In the genomic region with DNA sequence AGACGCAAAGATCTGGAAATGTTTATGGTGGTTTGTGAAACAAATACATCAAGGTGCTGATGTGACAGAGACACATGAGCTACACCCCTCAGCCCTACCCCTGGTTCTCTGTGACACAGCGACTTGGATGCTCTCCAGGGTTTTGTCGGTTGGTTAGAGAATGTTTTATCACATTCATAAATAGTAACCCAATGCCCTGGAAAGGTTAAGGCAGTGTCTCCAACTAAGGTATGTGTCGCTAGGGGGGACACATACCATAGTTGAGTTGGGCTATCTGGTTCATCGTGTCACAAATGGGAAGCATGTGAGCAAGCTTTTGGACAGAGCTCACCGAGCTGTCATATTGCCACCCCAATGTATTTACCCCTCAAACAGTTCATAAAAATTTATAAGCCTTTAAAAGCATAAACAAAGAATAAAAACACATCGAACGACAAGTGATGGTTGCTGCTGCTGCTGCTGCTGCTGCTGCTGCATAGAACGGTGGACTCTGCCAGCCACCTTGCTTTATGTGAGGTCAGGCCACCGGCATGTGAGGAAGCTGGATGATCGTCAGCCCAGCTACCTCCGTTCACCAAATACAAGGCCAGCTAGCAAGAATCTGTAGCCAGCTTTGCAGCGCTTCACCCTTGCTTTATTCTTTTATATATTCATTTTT, we compare ENCODE assay signal across 1 cellular context.
TF ChIP-seq lines count a peak whose summit lies in the region.

No MANE protein-coding gene starts in this region.

TF ChIP-seq in HEK293, 187 proteins besides CTCF, POLR2A, EP300 and RAD21 (continued from another document):
- TF ChIP-seq, protein P1, sequence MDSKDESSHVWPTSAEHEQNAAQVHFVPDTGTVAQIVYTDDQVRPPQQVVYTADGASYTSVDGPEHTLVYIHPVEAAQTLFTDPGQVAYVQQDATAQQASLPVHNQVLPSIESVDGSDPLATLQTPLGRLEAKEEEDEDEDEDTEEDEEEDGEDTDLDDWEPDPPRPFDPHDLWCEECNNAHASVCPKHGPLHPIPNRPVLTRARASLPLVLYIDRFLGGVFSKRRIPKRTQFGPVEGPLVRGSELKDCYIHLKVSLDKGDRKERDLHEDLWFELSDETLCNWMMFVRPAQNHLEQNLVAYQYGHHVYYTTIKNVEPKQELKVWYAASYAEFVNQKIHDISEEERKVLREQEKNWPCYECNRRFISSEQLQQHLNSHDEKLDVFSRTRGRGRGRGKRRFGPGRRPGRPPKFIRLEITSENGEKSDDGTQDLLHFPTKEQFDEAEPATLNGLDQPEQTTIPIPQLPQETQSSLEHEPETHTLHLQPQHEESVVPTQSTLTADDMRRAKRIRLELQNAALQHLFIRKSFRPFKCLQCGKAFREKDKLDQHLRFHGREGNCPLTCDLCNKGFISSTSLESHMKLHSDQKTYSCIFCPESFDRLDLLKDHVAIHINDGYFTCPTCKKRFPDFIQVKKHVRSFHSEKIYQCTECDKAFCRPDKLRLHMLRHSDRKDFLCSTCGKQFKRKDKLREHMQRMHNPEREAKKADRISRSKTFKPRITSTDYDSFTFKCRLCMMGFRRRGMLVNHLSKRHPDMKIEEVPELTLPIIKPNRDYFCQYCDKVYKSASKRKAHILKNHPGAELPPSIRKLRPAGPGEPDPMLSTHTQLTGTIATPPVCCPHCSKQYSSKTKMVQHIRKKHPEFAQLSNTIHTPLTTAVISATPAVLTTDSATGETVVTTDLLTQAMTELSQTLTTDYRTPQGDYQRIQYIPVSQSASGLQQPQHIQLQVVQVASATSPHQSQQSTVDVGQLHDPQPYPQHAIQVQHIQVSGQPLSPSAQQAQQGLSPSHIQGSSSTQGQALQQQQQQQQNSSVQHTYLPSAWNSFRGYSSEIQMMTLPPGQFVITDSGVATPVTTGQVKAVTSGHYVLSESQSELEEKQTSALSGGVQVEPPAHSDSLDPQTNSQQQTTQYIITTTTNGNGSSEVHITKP (tag by site-specific recombination; IDR thresholded peaks at IDR 0.05), result peak; percentile 71
- TF ChIP-seq ZNF146 (tag by site-specific recombination; IDR thresholded peaks at IDR 0.05), result no peak
- TF ChIP-seq ZBTB17 (tag by site-specific recombination; IDR thresholded peaks at IDR 0.05), result peak; percentile 56
- TF ChIP-seq OSR2 (tag by site-specific recombination; IDR thresholded peaks at IDR 0.05), result peak; percentile 94
- TF ChIP-seq HOXA7 (CRISPR knock-in tag; IDR thresholded peaks at IDR 0.05; ENCODE audit: borderline replicate concordance), result no peak
- no peak for TF ChIP-seq KLF9 (tag by site-specific recombination; IDR thresholded peaks at IDR 0.05; ENCODE audit: low read depth)
- TF ChIP-seq, protein P2, sequence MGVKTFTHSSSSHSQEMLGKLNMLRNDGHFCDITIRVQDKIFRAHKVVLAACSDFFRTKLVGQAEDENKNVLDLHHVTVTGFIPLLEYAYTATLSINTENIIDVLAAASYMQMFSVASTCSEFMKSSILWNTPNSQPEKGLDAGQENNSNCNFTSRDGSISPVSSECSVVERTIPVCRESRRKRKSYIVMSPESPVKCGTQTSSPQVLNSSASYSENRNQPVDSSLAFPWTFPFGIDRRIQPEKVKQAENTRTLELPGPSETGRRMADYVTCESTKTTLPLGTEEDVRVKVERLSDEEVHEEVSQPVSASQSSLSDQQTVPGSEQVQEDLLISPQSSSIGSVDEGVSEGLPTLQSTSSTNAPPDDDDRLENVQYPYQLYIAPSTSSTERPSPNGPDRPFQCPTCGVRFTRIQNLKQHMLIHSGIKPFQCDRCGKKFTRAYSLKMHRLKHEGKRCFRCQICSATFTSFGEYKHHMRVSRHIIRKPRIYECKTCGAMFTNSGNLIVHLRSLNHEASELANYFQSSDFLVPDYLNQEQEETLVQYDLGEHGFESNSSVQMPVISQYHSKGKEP (tag by site-specific recombination; IDR thresholded peaks at IDR 0.05), result peak; percentile 85
- TF ChIP-seq, protein P3, sequence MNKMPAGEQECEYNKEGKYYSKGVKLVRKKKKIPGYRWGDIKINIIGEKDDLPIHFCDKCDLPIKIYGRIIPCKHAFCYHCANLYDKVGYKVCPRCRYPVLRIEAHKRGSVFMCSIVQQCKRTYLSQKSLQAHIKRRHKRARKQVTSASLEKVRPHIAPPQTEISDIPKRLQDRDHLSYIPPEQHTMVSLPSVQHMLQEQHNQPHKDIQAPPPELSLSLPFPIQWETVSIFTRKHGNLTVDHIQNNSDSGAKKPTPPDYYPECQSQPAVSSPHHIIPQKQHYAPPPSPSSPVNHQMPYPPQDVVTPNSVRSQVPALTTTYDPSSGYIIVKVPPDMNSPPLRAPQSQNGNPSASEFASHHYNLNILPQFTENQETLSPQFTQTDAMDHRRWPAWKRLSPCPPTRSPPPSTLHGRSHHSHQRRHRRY (tag by site-specific recombination; IDR thresholded peaks at IDR 0.05), result no peak
- TF ChIP-seq ZNF112 (tag by site-specific recombination; IDR thresholded peaks at IDR 0.05), result no peak
- TF ChIP-seq ZNF274 (IDR thresholded peaks at IDR 0.05; ENCODE audit: low read length), result no peak
- no peak for TF ChIP-seq ZNF274 (tag by site-specific recombination; IDR thresholded peaks at IDR 0.05; ENCODE audit: borderline replicate concordance)
- TF ChIP-seq, protein P4, sequence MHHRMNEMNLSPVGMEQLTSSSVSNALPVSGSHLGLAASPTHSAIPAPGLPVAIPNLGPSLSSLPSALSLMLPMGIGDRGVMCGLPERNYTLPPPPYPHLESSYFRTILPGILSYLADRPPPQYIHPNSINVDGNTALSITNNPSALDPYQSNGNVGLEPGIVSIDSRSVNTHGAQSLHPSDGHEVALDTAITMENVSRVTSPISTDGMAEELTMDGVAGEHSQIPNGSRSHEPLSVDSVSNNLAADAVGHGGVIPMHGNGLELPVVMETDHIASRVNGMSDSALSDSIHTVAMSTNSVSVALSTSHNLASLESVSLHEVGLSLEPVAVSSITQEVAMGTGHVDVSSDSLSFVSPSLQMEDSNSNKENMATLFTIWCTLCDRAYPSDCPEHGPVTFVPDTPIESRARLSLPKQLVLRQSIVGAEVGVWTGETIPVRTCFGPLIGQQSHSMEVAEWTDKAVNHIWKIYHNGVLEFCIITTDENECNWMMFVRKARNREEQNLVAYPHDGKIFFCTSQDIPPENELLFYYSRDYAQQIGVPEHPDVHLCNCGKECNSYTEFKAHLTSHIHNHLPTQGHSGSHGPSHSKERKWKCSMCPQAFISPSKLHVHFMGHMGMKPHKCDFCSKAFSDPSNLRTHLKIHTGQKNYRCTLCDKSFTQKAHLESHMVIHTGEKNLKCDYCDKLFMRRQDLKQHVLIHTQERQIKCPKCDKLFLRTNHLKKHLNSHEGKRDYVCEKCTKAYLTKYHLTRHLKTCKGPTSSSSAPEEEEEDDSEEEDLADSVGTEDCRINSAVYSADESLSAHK (tag by site-specific recombination; IDR thresholded peaks at IDR 0.05), result 0 out of 2 replicates have a peak, but pooled peaks have one; percentile 5
- TF ChIP-seq GLIS1 (tag by site-specific recombination; IDR thresholded peaks at IDR 0.05), result peak; percentile 55
- no peak for TF ChIP-seq MYNN (tag by site-specific recombination; IDR thresholded peaks at IDR 0.05; ENCODE audit: borderline replicate concordance)
- no peak for TF ChIP-seq ZNF791 (tag by site-specific recombination; IDR thresholded peaks at IDR 0.05)
- no peak for TF ChIP-seq ZNF514 (tag by site-specific recombination; IDR thresholded peaks at IDR 0.05)
- TF ChIP-seq ZNF140 (tag by site-specific recombination; IDR thresholded peaks at IDR 0.05), result no peak
- no peak for TF ChIP-seq ZNF302 (tag by site-specific recombination; IDR thresholded peaks at IDR 0.05; ENCODE audit: low read depth)
- no peak for TF ChIP-seq ZNF792 (tag by site-specific recombination; IDR thresholded peaks at IDR 0.05)
- no peak for TF ChIP-seq ZSCAN16 (tag by site-specific recombination; IDR thresholded peaks at IDR 0.05)
- TF ChIP-seq, protein P5, sequence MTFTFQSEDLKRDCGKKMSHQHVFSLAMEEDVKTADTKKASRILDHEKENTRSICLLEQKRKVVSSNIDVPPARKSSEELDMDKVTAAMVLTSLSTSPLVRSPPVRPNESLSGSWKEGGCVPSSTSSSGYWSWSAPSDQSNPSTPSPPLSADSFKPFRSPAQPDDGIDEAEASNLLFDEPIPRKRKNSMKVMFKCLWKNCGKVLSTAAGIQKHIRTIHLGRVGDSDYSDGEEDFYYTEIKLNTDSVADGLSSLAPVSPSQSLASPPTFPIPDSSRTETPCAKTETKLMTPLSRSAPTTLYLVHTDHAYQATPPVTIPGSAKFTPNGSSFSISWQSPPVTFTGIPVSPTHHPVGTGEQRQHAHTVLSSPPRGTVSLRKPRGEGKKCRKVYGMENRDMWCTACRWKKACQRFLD (tag by site-specific recombination; IDR thresholded peaks at IDR 0.05), result no peak
- no peak for TF ChIP-seq ZNF423 (tag by site-specific recombination; IDR thresholded peaks at IDR 0.05)
- peak; percentile 23; the same call in 1 of the 2 replicates for TF ChIP-seq KLF10 (tag by site-specific recombination; IDR thresholded peaks at IDR 0.05)
- TF ChIP-seq, protein P6, sequence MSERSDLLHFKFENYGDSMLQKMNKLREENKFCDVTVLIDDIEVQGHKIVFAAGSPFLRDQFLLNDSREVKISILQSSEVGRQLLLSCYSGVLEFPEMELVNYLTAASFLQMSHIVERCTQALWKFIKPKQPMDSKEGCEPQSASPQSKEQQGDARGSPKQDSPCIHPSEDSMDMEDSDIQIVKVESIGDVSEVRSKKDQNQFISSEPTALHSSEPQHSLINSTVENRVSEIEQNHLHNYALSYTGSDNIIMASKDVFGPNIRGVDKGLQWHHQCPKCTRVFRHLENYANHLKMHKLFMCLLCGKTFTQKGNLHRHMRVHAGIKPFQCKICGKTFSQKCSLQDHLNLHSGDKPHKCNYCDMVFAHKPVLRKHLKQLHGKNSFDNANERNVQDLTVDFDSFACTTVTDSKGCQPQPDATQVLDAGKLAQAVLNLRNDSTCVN (tag by site-specific recombination; optimal IDR thresholded peaks at IDR 0.05), result no peak
- TF ChIP-seq ZNF596 (tag by site-specific recombination; IDR thresholded peaks at IDR 0.05), result no peak
- no peak for TF ChIP-seq ZNF623 (tag by site-specific recombination; IDR thresholded peaks at IDR 0.05)
- TF ChIP-seq ZNF10 (tag by site-specific recombination; IDR thresholded peaks at IDR 0.05), result no peak
- TF ChIP-seq ZNF16 (tag by site-specific recombination; IDR thresholded peaks at IDR 0.05; ENCODE audit: low read depth), result no peak
- TF ChIP-seq ZSCAN30 (tag by site-specific recombination; IDR thresholded peaks at IDR 0.05), result no peak
- TF ChIP-seq, protein P7, sequence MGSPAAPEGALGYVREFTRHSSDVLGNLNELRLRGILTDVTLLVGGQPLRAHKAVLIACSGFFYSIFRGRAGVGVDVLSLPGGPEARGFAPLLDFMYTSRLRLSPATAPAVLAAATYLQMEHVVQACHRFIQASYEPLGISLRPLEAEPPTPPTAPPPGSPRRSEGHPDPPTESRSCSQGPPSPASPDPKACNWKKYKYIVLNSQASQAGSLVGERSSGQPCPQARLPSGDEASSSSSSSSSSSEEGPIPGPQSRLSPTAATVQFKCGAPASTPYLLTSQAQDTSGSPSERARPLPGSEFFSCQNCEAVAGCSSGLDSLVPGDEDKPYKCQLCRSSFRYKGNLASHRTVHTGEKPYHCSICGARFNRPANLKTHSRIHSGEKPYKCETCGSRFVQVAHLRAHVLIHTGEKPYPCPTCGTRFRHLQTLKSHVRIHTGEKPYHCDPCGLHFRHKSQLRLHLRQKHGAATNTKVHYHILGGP (tag by site-specific recombination; IDR thresholded peaks at IDR 0.05), result no peak
